Comparison of ENCODE assay signal across 1 cellular context in the genomic region with DNA sequence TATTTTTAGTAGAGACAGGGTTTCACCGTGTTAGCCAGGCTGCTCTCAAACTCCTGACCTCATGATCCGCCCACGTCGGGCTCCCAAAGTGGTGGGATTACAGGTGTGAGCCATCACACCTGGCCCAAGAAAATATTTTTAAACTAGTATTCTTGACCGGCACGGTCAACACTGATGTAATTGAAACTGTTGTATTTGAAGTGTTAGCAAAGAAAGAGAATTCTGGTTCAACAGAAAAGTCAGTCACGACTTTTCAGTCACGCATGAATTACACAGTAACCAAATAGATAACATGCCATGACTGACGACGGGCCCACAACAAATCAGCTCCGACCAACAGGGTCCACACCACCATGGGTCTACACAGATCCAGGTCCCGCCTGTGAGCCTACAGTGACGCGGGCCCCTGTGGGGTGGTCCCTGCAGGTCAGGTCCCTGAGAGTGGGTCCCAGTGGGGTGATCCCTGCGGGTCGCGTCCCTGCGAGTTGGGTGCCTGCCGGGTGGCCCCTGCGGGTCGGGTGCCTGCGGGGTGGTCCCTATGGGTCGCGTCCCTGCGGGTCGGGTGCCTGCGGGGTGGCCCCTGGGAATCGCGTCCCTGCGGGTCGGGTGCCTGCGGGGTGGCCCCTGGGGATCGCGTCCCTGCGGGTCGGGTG.
TF ChIP-seq lines count a peak whose summit lies in the region.

No MANE protein-coding gene starts in this region.

TF ChIP-seq in K562, 482 proteins besides CTCF, POLR2A, EP300 and RAD21 (continues in another document):
- TF ChIP-seq, protein P1, sequence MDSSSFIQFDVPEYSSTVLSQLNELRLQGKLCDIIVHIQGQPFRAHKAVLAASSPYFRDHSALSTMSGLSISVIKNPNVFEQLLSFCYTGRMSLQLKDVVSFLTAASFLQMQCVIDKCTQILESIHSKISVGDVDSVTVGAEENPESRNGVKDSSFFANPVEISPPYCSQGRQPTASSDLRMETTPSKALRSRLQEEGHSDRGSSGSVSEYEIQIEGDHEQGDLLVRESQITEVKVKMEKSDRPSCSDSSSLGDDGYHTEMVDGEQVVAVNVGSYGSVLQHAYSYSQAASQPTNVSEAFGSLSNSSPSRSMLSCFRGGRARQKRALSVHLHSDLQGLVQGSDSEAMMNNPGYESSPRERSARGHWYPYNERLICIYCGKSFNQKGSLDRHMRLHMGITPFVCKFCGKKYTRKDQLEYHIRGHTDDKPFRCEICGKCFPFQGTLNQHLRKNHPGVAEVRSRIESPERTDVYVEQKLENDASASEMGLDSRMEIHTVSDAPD (CRISPR knock-in tag; IDR thresholded peaks at IDR 0.05), result no peak
- no peak for TF ChIP-seq RBM22 (IDR thresholded peaks at IDR 0.05; ENCODE audit: low read depth, low read length, poor library complexity, severe bottlenecking)
- 0 out of 2 replicates have a peak, but pooled peaks have one; percentile 13 for TF ChIP-seq CREM (IDR thresholded peaks at IDR 0.05; ENCODE audit: low read depth)
- no peak for TF ChIP-seq ATF1 (CRISPR knock-in tag; IDR thresholded peaks at IDR 0.05)
- peak; percentile 30; the same call in 1 of the 2 replicates for TF ChIP-seq ATF1 (tag; IDR thresholded peaks at IDR 0.05)
- no peak for TF ChIP-seq THRAP3 (IDR thresholded peaks at IDR 0.05; ENCODE audit: borderline replicate concordance)
- TF ChIP-seq ZFX (CRISPR knock-in tag; IDR thresholded peaks at IDR 0.05), result peak; percentile 55
- TF ChIP-seq, protein P2, sequence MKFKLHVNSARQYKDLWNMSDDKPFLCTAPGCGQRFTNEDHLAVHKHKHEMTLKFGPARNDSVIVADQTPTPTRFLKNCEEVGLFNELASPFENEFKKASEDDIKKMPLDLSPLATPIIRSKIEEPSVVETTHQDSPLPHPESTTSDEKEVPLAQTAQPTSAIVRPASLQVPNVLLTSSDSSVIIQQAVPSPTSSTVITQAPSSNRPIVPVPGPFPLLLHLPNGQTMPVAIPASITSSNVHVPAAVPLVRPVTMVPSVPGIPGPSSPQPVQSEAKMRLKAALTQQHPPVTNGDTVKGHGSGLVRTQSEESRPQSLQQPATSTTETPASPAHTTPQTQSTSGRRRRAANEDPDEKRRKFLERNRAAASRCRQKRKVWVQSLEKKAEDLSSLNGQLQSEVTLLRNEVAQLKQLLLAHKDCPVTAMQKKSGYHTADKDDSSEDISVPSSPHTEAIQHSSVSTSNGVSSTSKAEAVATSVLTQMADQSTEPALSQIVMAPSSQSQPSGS (CRISPR knock-in tag; IDR thresholded peaks at IDR 0.05), result no peak
- TF ChIP-seq, protein P3, sequence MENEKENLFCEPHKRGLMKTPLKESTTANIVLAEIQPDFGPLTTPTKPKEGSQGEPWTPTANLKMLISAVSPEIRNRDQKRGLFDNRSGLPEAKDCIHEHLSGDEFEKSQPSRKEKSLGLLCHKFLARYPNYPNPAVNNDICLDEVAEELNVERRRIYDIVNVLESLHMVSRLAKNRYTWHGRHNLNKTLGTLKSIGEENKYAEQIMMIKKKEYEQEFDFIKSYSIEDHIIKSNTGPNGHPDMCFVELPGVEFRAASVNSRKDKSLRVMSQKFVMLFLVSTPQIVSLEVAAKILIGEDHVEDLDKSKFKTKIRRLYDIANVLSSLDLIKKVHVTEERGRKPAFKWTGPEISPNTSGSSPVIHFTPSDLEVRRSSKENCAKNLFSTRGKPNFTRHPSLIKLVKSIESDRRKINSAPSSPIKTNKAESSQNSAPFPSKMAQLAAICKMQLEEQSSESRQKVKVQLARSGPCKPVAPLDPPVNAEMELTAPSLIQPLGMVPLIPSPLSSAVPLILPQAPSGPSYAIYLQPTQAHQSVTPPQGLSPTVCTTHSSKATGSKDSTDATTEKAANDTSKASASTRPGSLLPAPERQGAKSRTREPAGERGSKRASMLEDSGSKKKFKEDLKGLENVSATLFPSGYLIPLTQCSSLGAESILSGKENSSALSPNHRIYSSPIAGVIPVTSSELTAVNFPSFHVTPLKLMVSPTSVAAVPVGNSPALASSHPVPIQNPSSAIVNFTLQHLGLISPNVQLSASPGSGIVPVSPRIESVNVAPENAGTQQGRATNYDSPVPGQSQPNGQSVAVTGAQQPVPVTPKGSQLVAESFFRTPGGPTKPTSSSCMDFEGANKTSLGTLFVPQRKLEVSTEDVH (IDR thresholded peaks at IDR 0.05; ENCODE audit: low read depth, partially characterized antibody), result no peak
- TF ChIP-seq ESRRA (IDR thresholded peaks at IDR 0.05; ENCODE audit: borderline replicate concordance, low read depth), result no peak
- no peak for TF ChIP-seq ATF7 (IDR thresholded peaks at IDR 0.05)
- TF ChIP-seq SRSF3 (IDR thresholded peaks at IDR 0.05; ENCODE audit: insufficient read depth, low read length), result no peak
- TF ChIP-seq, protein P4, sequence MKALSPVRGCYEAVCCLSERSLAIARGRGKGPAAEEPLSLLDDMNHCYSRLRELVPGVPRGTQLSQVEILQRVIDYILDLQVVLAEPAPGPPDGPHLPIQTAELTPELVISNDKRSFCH (CRISPR knock-in tag; IDR thresholded peaks at IDR 0.05), result no peak
- TF ChIP-seq, protein P4 (tag; IDR thresholded peaks at IDR 0.05), result no peak
- no peak for TF ChIP-seq ZZZ3 (IDR thresholded peaks at IDR 0.05)
- TF ChIP-seq FIP1L1 (IDR thresholded peaks at IDR 0.05; ENCODE audit: low read depth, low read length, poor library complexity, severe bottlenecking), result peak; percentile 84
- TF ChIP-seq FUS (optimal IDR thresholded peaks at IDR 0.05; ENCODE audit: low read depth, low read length), result no peak
- TF ChIP-seq ARID1B (IDR thresholded peaks at IDR 0.05), result no peak
- no peak for TF ChIP-seq MCM2 (IDR thresholded peaks at IDR 0.05; ENCODE audit: low read depth)
- peak; percentile 51; the same call in 1 of the 2 replicates for TF ChIP-seq ZBED1 (IDR thresholded peaks at IDR 0.05)
- peak; percentile 82 for TF ChIP-seq CHD1 (IDR thresholded peaks at IDR 0.05; ENCODE audit: low read length)
- TF ChIP-seq SAFB2 (IDR thresholded peaks at IDR 0.05; ENCODE audit: borderline replicate concordance, low read depth, low read length, severe bottlenecking), result no peak
- TF ChIP-seq IRF2 (CRISPR knock-in tag; IDR thresholded peaks at IDR 0.05), result no peak
- TF ChIP-seq, protein P5, sequence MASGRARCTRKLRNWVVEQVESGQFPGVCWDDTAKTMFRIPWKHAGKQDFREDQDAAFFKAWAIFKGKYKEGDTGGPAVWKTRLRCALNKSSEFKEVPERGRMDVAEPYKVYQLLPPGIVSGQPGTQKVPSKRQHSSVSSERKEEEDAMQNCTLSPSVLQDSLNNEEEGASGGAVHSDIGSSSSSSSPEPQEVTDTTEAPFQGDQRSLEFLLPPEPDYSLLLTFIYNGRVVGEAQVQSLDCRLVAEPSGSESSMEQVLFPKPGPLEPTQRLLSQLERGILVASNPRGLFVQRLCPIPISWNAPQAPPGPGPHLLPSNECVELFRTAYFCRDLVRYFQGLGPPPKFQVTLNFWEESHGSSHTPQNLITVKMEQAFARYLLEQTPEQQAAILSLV (tag; IDR thresholded peaks at IDR 0.05), result no peak
- TF ChIP-seq, protein P6, sequence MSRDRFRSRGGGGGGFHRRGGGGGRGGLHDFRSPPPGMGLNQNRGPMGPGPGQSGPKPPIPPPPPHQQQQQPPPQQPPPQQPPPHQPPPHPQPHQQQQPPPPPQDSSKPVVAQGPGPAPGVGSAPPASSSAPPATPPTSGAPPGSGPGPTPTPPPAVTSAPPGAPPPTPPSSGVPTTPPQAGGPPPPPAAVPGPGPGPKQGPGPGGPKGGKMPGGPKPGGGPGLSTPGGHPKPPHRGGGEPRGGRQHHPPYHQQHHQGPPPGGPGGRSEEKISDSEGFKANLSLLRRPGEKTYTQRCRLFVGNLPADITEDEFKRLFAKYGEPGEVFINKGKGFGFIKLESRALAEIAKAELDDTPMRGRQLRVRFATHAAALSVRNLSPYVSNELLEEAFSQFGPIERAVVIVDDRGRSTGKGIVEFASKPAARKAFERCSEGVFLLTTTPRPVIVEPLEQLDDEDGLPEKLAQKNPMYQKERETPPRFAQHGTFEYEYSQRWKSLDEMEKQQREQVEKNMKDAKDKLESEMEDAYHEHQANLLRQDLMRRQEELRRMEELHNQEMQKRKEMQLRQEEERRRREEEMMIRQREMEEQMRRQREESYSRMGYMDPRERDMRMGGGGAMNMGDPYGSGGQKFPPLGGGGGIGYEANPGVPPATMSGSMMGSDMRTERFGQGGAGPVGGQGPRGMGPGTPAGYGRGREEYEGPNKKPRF (IDR thresholded peaks at IDR 0.05; ENCODE audit: low read depth, low read length), result no peak
- TF ChIP-seq OTX1 (CRISPR knock-in tag; IDR thresholded peaks at IDR 0.05), result no peak
- no peak for TF ChIP-seq ZNF347 (CRISPR knock-in tag; IDR thresholded peaks at IDR 0.05; ENCODE audit: low read depth)
- TF ChIP-seq, protein P7, sequence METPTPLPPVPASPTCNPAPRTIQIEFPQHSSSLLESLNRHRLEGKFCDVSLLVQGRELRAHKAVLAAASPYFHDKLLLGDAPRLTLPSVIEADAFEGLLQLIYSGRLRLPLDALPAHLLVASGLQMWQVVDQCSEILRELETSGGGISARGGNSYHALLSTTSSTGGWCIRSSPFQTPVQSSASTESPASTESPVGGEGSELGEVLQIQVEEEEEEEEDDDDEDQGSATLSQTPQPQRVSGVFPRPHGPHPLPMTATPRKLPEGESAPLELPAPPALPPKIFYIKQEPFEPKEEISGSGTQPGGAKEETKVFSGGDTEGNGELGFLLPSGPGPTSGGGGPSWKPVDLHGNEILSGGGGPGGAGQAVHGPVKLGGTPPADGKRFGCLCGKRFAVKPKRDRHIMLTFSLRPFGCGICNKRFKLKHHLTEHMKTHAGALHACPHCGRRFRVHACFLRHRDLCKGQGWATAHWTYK (CRISPR knock-in tag; IDR thresholded peaks at IDR 0.05), result no peak
- TF ChIP-seq, protein P8, sequence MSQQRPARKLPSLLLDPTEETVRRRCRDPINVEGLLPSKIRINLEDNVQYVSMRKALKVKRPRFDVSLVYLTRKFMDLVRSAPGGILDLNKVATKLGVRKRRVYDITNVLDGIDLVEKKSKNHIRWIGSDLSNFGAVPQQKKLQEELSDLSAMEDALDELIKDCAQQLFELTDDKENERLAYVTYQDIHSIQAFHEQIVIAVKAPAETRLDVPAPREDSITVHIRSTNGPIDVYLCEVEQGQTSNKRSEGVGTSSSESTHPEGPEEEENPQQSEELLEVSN (IDR thresholded peaks at IDR 0.05; ENCODE audit: borderline replicate concordance in 1 of 2, extremely low read depth in 1 of 2, insufficient read depth in 1 of 2, insufficient read length in 1 of 2, low read depth in 1 of 2, low read length in 1 of 2, poor library complexity in 1 of 2, severe bottlenecking in 1 of 2), result no peak
- peak; percentile 57 for TF ChIP-seq CHD4 (IDR thresholded peaks at IDR 0.05; ENCODE audit: insufficient read depth, insufficient replicate concordance, low read depth, low read length, poor library complexity, severe bottlenecking)
- no peak for TF ChIP-seq RBM25 (IDR thresholded peaks at IDR 0.05; ENCODE audit: low read depth, low read length, severe bottlenecking)
- no peak for TF ChIP-seq KAT7 (CRISPR knock-in tag; IDR thresholded peaks at IDR 0.05; ENCODE audit: borderline replicate concordance)
- peak; percentile 72 for TF ChIP-seq EGR1 (conservative IDR thresholded peaks at IDR 0.05)
- no peak for TF ChIP-seq HMGN3 (IDR thresholded peaks at IDR 0.05; ENCODE audit: borderline replicate concordance, extremely low read depth, insufficient read length, low read depth, low read length)
- TF ChIP-seq, protein P9, sequence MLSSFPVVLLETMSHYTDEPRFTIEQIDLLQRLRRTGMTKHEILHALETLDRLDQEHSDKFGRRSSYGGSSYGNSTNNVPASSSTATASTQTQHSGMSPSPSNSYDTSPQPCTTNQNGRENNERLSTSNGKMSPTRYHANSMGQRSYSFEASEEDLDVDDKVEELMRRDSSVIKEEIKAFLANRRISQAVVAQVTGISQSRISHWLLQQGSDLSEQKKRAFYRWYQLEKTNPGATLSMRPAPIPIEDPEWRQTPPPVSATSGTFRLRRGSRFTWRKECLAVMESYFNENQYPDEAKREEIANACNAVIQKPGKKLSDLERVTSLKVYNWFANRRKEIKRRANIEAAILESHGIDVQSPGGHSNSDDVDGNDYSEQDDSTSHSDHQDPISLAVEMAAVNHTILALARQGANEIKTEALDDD (IDR thresholded peaks at IDR 0.05), result 0 out of 2 replicates have a peak, but pooled peaks have one; percentile 42
- 0 out of 2 replicates have a peak, but pooled peaks have one; percentile 70 for TF ChIP-seq FOXK1 (CRISPR knock-in tag; IDR thresholded peaks at IDR 0.05; ENCODE audit: borderline replicate concordance)
- no peak for TF ChIP-seq MTA3 (IDR thresholded peaks at IDR 0.05; ENCODE audit: borderline replicate concordance)
- TF ChIP-seq RBM17 (IDR thresholded peaks at IDR 0.05; ENCODE audit: borderline replicate concordance, low read depth, low read length), result no peak
- no peak for TF ChIP-seq ILF3 (IDR thresholded peaks at IDR 0.05; ENCODE audit: borderline replicate concordance)
- 0 out of 2 replicates have a peak, but pooled peaks have one; percentile 72 for TF ChIP-seq ZC3H4 (CRISPR knock-in tag; IDR thresholded peaks at IDR 0.05; ENCODE audit: borderline replicate concordance)
- TF ChIP-seq, protein P10, sequence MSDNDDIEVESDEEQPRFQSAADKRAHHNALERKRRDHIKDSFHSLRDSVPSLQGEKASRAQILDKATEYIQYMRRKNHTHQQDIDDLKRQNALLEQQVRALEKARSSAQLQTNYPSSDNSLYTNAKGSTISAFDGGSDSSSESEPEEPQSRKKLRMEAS (CRISPR knock-in tag; IDR thresholded peaks at IDR 0.05), result 0 out of 2 replicates have a peak, but pooled peaks have one; percentile 11
- TF ChIP-seq RBFOX2 (IDR thresholded peaks at IDR 0.05; ENCODE audit: low read depth, low read length), result peak; percentile 83
- peak; percentile 73 for TF ChIP-seq KDM5B (IDR thresholded peaks at IDR 0.05; ENCODE audit: insufficient replicate concordance, low read depth, low read length)
- TF ChIP-seq SIX5 (IDR thresholded peaks at IDR 0.05; ENCODE audit: borderline replicate concordance in 1 of 2, insufficient read depth in 1 of 2, low read depth in 1 of 2, low read length in 2 of 2), result no peak
- peak; percentile 34 for TF ChIP-seq TAF1 (IDR thresholded peaks at IDR 0.05; ENCODE audit: control insufficient read depth, extremely low read depth, insufficient read depth, low read length, severe bottlenecking)
- TF ChIP-seq FOXA1 (IDR thresholded peaks at IDR 0.05; ENCODE audit: borderline replicate concordance), result no peak
- 0 out of 2 replicates have a peak, but pooled peaks have one; percentile 25 for TF ChIP-seq EP400 (IDR thresholded peaks at IDR 0.05)
- TF ChIP-seq GATAD2B (IDR thresholded peaks at IDR 0.05; ENCODE audit: borderline replicate concordance), result 0 out of 2 replicates have a peak, but pooled peaks have one; percentile 34
- TF ChIP-seq BRD4 (IDR thresholded peaks at IDR 0.05), result peak; percentile 63; the same call in 1 of the 2 replicates
- TF ChIP-seq, protein P11, sequence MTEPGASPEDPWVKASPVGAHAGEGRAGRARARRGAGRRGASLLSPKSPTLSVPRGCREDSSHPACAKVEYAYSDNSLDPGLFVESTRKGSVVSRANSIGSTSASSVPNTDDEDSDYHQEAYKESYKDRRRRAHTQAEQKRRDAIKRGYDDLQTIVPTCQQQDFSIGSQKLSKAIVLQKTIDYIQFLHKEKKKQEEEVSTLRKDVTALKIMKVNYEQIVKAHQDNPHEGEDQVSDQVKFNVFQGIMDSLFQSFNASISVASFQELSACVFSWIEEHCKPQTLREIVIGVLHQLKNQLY (CRISPR knock-in tag; conservative IDR thresholded peaks at IDR 0.05), result no peak
- TF ChIP-seq TSC22D4 (tag; IDR thresholded peaks at IDR 0.05), result no peak
- no peak for TF ChIP-seq ZNF354B (CRISPR knock-in tag; IDR thresholded peaks at IDR 0.05)
